8 cellular contexts compared by ENCODE assay signal in the genomic region with DNA sequence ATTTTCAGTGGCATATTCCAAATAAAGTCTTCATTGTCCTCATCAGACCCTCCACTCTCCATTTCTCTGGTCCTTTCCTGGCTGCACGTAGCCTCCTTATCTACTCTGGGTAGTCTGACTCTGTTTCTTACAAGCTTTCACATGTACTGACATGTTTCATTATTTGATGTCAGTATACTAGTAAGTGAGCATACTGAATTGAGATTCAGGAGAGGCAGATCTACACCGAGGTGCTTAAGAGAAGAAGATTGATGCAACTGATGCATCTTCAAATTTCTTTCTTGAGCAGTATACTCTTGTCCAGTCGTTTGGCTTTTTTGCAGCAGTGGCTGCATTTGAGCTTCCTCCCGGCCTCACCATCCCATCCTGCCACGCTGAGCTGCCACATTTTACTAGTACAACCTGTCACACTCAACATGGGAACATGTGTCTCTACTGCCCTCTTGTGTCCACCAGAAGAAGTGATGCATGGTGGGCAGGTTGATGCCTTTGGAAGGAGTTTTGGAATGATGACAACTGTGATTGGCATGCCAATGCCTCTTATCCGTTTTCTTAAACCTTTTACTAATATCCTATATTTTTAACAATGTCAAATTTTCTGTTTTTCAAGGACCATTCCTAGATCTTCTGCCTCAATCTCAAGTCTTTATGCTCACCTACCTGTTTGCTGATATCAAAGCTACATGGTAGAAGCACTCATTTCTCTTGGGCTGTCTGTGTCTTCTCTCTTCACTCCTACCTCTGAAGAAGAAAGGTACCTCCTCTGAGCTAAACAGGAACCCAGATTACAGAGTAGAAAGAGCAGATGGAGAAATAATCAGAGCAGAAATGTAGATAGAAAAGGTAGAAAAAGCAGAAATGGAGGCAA. TPM values are rescaled to one million over a fixed set of nuclear protein-coding genes. Genes with fewer than 3 reads are reported as not detected.
DNase-seq lines count a peak whose midpoint lies in the region; ATAC-seq and TF ChIP-seq lines count a peak whose summit lies in the region.

No MANE protein-coding gene starts in this region.

- ATAC-seq in GM21737 (IDR thresholded peaks at IDR 0.05; ENCODE audit: unreplicated experiment): peak; percentile 93
- ATAC-seq in activated T-cell treated with anti-CD3 and anti-CD28 coated beads, Interleukin-2, amount 50 U/mL, for 4 hours: peak; percentile 93 to 94

- H3K36me3 Mint-ChIP-seq in activated T-cell treated with anti-CD3 and anti-CD28 coated beads, Interleukin-2, amount 50 U/mL, for 4 hours (ENCODE audit: insufficient read depth): no peaks in the 10 kb centered on the region
- H3K36me3 Mint-ChIP-seq in osteocyte (ENCODE audit: unreplicated experiment) (no peaks in the 10 kb centered on the region), type B pancreatic cell (no peaks in the 10 kb centered on the region)

- no peaks in the 10 kb centered on the region for H4K20me1 ChIP-seq in PC-9 (ENCODE audit: insufficient read depth)

- peak overlapping the region; percentile 46 for H3K4me3 Mint-ChIP-seq in activated T-cell treated with anti-CD3 and anti-CD28 coated beads, Interleukin-2, amount 50 U/mL, for 4 hours
- H3K4me3 Mint-ChIP-seq in osteocyte (ENCODE audit: unreplicated experiment) (no peak overlapping the region), type B pancreatic cell (no peak overlapping the region)

- H3K4me3 ChIP-seq in PC-9 (no peak overlapping the region), fibroblast of pulmonary artery (replicated peaks; ENCODE audit: low read depth, low read length) (no peak overlapping the region)

- BruUV-seq in PC-9 (replicated peaks; lab: Mats Ljungman, UMichigan): no TSS peak

- H3K27ac Mint-ChIP-seq in osteocyte (ENCODE audit: unreplicated experiment) (no peak overlapping the region), type B pancreatic cell (no peak overlapping the region)

- H3K9me3 Mint-ChIP-seq in activated T-cell treated with anti-CD3 and anti-CD28 coated beads, Interleukin-2, amount 50 U/mL, for 4 hours: no peaks in the 10 kb centered on the region
- no peaks in the 10 kb centered on the region for H3K9me3 Mint-ChIP-seq in osteocyte (ENCODE audit: unreplicated experiment)
- H3K9me3 Mint-ChIP-seq in type B pancreatic cell: no peaks in the 10 kb centered on the region

- H3K79me2 ChIP-seq in PC-9 (ENCODE audit: low read depth): no peaks in the 10 kb centered on the region

- TF ChIP-seq CTCF in PC-9 (conservative IDR thresholded peaks at IDR 0.05) (peak; percentile 99), fibroblast of pulmonary artery (IDR thresholded peaks at IDR 0.05; ENCODE audit: low read length, missing control alignments) (peak; percentile 97), osteocyte (IDR thresholded peaks at IDR 0.05) (peak; percentile 90), type B pancreatic cell (conservative IDR thresholded peaks at IDR 0.05) (peak; percentile 95)

- H2AFZ ChIP-seq in PC-9: no peak overlapping the region

- H3K4me1 ChIP-seq in PC-9 (replicated peaks; ENCODE audit: insufficient read depth): peaks cover 6% of the 10 kb centered on the region; the same call in 1 of the 2 replicates

- H3K4me1 Mint-ChIP-seq in activated T-cell treated with anti-CD3 and anti-CD28 coated beads, Interleukin-2, amount 50 U/mL, for 4 hours (ENCODE audit: low read depth): peaks cover 16% of the 10 kb centered on the region
- H3K4me1 Mint-ChIP-seq in osteocyte (ENCODE audit: unreplicated experiment) (no peaks in the 10 kb centered on the region), type B pancreatic cell (ENCODE audit: unreplicated experiment) (no peaks in the 10 kb centered on the region)

- H3K36me3 ChIP-seq in PC-9 (ENCODE audit: low read depth): no peaks in the 10 kb centered on the region

- no peaks in the 10 kb centered on the region for H3K9me3 ChIP-seq in PC-9 (ENCODE audit: insufficient read depth, low read depth)

- DNase-seq in ELF-1 (ENCODE audit: low read depth, low spot score) (peak; percentile 71), KBM-7 (peak; percentile 65), PC-9 (peak; percentile 54 to 61), fibroblast of pulmonary artery (ENCODE audit: low read depth) (peak; percentile 75), osteocyte (ENCODE audit: extremely low spot score, unreplicated experiment) (no peak), type B pancreatic cell (ENCODE audit: extremely low spot score, unreplicated experiment) (no peak)
- peak; percentile 54 for DNase-seq in activated T-cell treated with anti-CD3 and anti-CD28 coated beads, Interleukin-2, amount 50 U/mL, for 4 hours

- H3K27me3 Mint-ChIP-seq in activated T-cell treated with anti-CD3 and anti-CD28 coated beads, Interleukin-2, amount 50 U/mL, for 4 hours (ENCODE audit: low read depth): no peaks in the 10 kb centered on the region
- H3K27me3 Mint-ChIP-seq in osteocyte (ENCODE audit: unreplicated experiment): peaks cover 33% of the 10 kb centered on the region
- peaks cover 11% of the 10 kb centered on the region for H3K27me3 Mint-ChIP-seq in type B pancreatic cell

- no peaks in the 10 kb centered on the region for H3K27me3 ChIP-seq in PC-9 (ENCODE audit: insufficient read depth, low read depth)

- no peak overlapping the region for H3K27ac ChIP-seq in PC-9

- CTCF ChIA-PET in PC-9 (lab: Charles Lee): interaction anchor here (0.6 to 1.3 kb wide), 7 partner anchors 32 to 1486 kb away, joined by 3 to 14 read pairs (median 6); partner anchors contain the start of genes CIP2A and DZIP3

- H3K9me2 ChIP-seq in PC-9 (ENCODE audit: insufficient read depth): no peaks in the 10 kb centered on the region

- intact Hi-C loops in PC-9 (cut with micrococcal nuclease; ENCODE audit: unreplicated experiment): loop anchor here (1.0 to 10.0 kb wide), 5 partner anchors 167 to 1674 kb away; partner anchors contain the start of genes CIP2A and DZIP3

- no peak overlapping the region for H3K4me2 ChIP-seq in PC-9

- no peaks in the 10 kb centered on the region for H3F3A ChIP-seq in PC-9 (ENCODE audit: insufficient read depth, low read depth)

- POLR2A ChIA-PET in PC-9 (lab: Charles Lee; ENCODE audit: unreplicated experiment): no interaction called here

- in situ Hi-C loops in KBM-7 (cut with MboI; ENCODE audit: low pct_unique_long_range_greater_than_20kb, low sequenced_read_pairs): loop anchor here (25.0 kb wide), 1 partner anchor 428 kb away; no protein-coding TSS in a partner anchor

RNA-seq across cellular contexts. Expression of gene GUCA1C, which starts 38.7 kb away (rescaled TPM):
- total RNA-seq in PC-9 (2021) (not detected in 2 replicates), osteocyte (not detected in 2 replicates), type B pancreatic cell (ENCODE audit: low replicate concordance) (not detected in 2 replicates)
- total RNA-seq in activated T-cell treated with anti-CD3 and anti-CD28 coated beads, Interleukin-2, amount 50 U/mL, for 4 hours: not detected

Comparison
In these comparisons a context has a peak if more than half of its experiments do, and no peak if none do; other contexts are left out.
1. DNase-seq: peak in ELF-1 (single experiment), KBM-7 (single experiment), PC-9 (2 of 2), activated T-cell treated with anti-CD3 and anti-CD28 coated beads, Interleukin-2, amount 50 U/mL, for 4 hours (single experiment) and fibroblast of pulmonary artery (single experiment); none in osteocyte (single experiment) and type B pancreatic cell (single experiment).
2. Peak in every context shown above with its lines, with median percentiles within 50 percentile points of each other: CTCF ChIP-seq.